23 cellular contexts compared by ENCODE assay signal in genomic region chr5:126220725-126221124, GRCh38.
DNase-seq lines count a peak whose midpoint lies in the region; ATAC-seq and TF ChIP-seq lines count a peak whose summit lies in the region.
"Had no signal": no experiment of that assay in that cellular context is flagged by ENCODE, and none has a peak within 500 bp of the region (broad histone marks: within the 10 kb centered on the region; RNA-seq: fewer than 3 reads in every experiment).

No MANE protein-coding gene starts in this region.

- intact Hi-C loops in Right ventricle myocardium superior (cut with DNase I) (no loop called here), left ventricle myocardium inferior (cut with micrococcal nuclease) (no loop called here)

- peak overlapping the region; percentile 90 for H2BK12ac ChIP-seq in neuronal stem cell (ENCODE audit: low read length)

- H3K27ac ChIP-seq in left ventricle myocardium inferior (replicated peaks) (no peak overlapping the region), neuronal stem cell (replicated peaks; ENCODE audit: low read length) (no peak overlapping the region), coronary artery (no peak overlapping the region)
- H3K27ac ChIP-seq: A549; BLaER1 treated with 17β-estradiol and CSF1 and Interleukin-3, amounts not matched to agents 10 nM and 100 nM had no signal

- H3K4ac ChIP-seq in neuronal stem cell (ENCODE audit: low read length): peak overlapping the region; percentile 84

- no peaks in the 10 kb centered on the region for H3K4me1 Mint-ChIP-seq in chondrocyte (ENCODE audit: low read depth)
- H3K4me1 Mint-ChIP-seq: CD14-positive monocyte; CD8-positive, alpha-beta memory T cell; GM23338 had no signal

- no peak overlapping the region for H2BK5ac ChIP-seq in neuronal stem cell (ENCODE audit: low read length)

- H3K4me2 ChIP-seq in neuronal stem cell (ENCODE audit: insufficient read depth, low read length, poor library complexity, severe bottlenecking): no peak overlapping the region
- H3K4me2 ChIP-seq: A549; BLaER1 treated with 17β-estradiol and CSF1 and Interleukin-3, amounts not matched to agents 10 nM and 100 nM; GM23338 had no signal

- H4K91ac ChIP-seq in neuronal stem cell (ENCODE audit: low read depth, low read length, poor library complexity): no peak overlapping the region

- no peak for DNase-seq in Right ventricle myocardium superior
- no peak for DNase-seq in left ventricle myocardium inferior
- DNase-seq in chondrocyte (ENCODE audit: low spot score): peak; percentile 86
- no peak for DNase-seq in neuronal stem cell (ENCODE audit: low spot score)
- DNase-seq in coronary artery (ENCODE audit: low spot score): no peak
- DNase-seq: 8988T; ACHN; AML-193; BE2C; CD4-positive, alpha-beta T cell; CD8-positive, alpha-beta memory T cell; DMS 273 treated with DMSO at 0.1 percent for 48 hours; DMS79; EL; GDM1; HFFc6 had no signal

- H2BK120ac ChIP-seq in neuronal stem cell (ENCODE audit: low read depth, low read length): no peak overlapping the region

- no peaks in the 10 kb centered on the region for H3K36me3 ChIP-seq in left ventricle myocardium inferior
- H3K36me3 ChIP-seq in neuronal stem cell (replicated peaks in 1 of 2; ENCODE audit: control insufficient read depth in 2 of 2, insufficient read depth in 2 of 2, low read length in 2 of 2): no peaks in the 10 kb centered on the region
- H3K36me3 ChIP-seq: BE2C; BLaER1 treated with 17β-estradiol and CSF1 and Interleukin-3, amounts not matched to agents 10 nM and 100 nM; HAP-1 had no signal

- no CpG with 5 or more reads among the region's 11 CpGs for WGBS in neuronal stem cell (ENCODE audit: extremely low coverage in 2 of 2, insufficient read length in 2 of 2, insufficient replicate concordance in 1 of 2), 2 donors

- H3K4me1 ChIP-seq in left ventricle myocardium inferior: peaks cover 6% of the 10 kb centered on the region
- no peaks in the 10 kb centered on the region for H3K4me1 ChIP-seq in neuronal stem cell (ENCODE audit: control insufficient read depth in 2 of 2, insufficient read depth in 1 of 2, low read depth in 1 of 2, low read length in 2 of 2)
- H3K4me1 ChIP-seq: A549; BE2C; BLaER1 treated with 17β-estradiol and CSF1 and Interleukin-3, amounts not matched to agents 10 nM and 100 nM; HAP-1 had no signal

- H3K9ac ChIP-seq in neuronal stem cell (ENCODE audit: low read depth, low read length, poor library complexity): no peak overlapping the region
- H3K9ac ChIP-seq: BLaER1 treated with 17β-estradiol and CSF1 and Interleukin-3, amounts not matched to agents 10 nM and 100 nM had no signal

- H3K18ac ChIP-seq in neuronal stem cell (ENCODE audit: low read length): peak overlapping the region; percentile 48

- H3K36me3 Mint-ChIP-seq in chondrocyte (ENCODE audit: low read depth): peaks cover 6% of the 10 kb centered on the region
- H3K36me3 Mint-ChIP-seq: CD14-positive monocyte; CD8-positive, alpha-beta memory T cell had no signal

- no peak overlapping the region for H2AFZ ChIP-seq in neuronal stem cell (ENCODE audit: low read length)
- H2AFZ ChIP-seq: GM23338 had no signal

- ATAC-seq in Right ventricle myocardium superior (ENCODE audit: poor library complexity) (peak; percentile 28), GM21723 (IDR thresholded peaks at IDR 0.05; ENCODE audit: unreplicated experiment) (no peak)
- ATAC-seq: A549, GM12878, GM23338 had no signal

- no peak overlapping the region for H3K14ac ChIP-seq in neuronal stem cell (ENCODE audit: low read length)

- no peaks in the 10 kb centered on the region for H3K79me1 ChIP-seq in neuronal stem cell (ENCODE audit: low read depth, low read length)

- peaks cover 6% of the 10 kb centered on the region for H3K9me3 ChIP-seq in left ventricle myocardium inferior (replicated peaks)
- H3K9me3 ChIP-seq in neuronal stem cell (replicated peaks in 1 of 2; ENCODE audit: control insufficient read depth in 2 of 2, insufficient read depth in 1 of 2, low read depth in 1 of 2, low read length in 2 of 2): peaks cover 0 to 6% of the 10 kb centered on the region in 2 donors
- H3K9me3 ChIP-seq: A549, BE2C, HAP-1 had no signal

- H4K8ac ChIP-seq in neuronal stem cell (ENCODE audit: low read depth, low read length): no peak overlapping the region

- no peak overlapping the region for H3K4me3 ChIP-seq in left ventricle myocardium inferior
- H3K4me3 ChIP-seq in neuronal stem cell (ENCODE audit: low read length in 2 of 2): no peak overlapping the region
- no peak overlapping the region for H3K4me3 ChIP-seq in coronary artery
- H3K4me3 ChIP-seq: A549; BLaER1 treated with 17β-estradiol and CSF1 and Interleukin-3, amounts not matched to agents 10 nM and 100 nM; GM12878; GM23338; HAP-1 had no signal

- TF ChIP-seq CTCF in left ventricle myocardium inferior (IDR thresholded peaks at IDR 0.05; ENCODE audit: borderline replicate concordance): no peak
- TF ChIP-seq CTCF in chondrocyte (IDR thresholded peaks at IDR 0.05): no peak
- no peak for TF ChIP-seq CTCF in coronary artery (IDR thresholded peaks at IDR 0.05)

- H2BK15ac ChIP-seq in neuronal stem cell (ENCODE audit: low read length): peak overlapping the region; percentile 67

- H3K9me3 Mint-ChIP-seq in chondrocyte (ENCODE audit: low read depth): peaks cover 8% of the 10 kb centered on the region

- no peaks in the 10 kb centered on the region for H3K27me3 Mint-ChIP-seq in chondrocyte (ENCODE audit: low read depth)
- H3K27me3 Mint-ChIP-seq: CD4-positive, alpha-beta T cell had no signal

- H3K27ac Mint-ChIP-seq in chondrocyte (ENCODE audit: unreplicated experiment): no peak overlapping the region
- H3K27ac Mint-ChIP-seq: CD14-positive monocyte; CD4-positive, alpha-beta T cell; CD8-positive, alpha-beta memory T cell; GM23338; HFFc6 had no signal

- no peak overlapping the region for H3K4me3 Mint-ChIP-seq in chondrocyte (ENCODE audit: unreplicated experiment)
- H3K4me3 Mint-ChIP-seq: CD14-positive monocyte; CD4-positive, alpha-beta T cell; CD8-positive, alpha-beta memory T cell; GM23338; HFFc6 had no signal

- H2AK5ac ChIP-seq in neuronal stem cell (ENCODE audit: low read depth, low read length): no peak overlapping the region

- H3K27me3 ChIP-seq in left ventricle myocardium inferior (ENCODE audit: low read depth): no peaks in the 10 kb centered on the region
- no peaks in the 10 kb centered on the region for H3K27me3 ChIP-seq in neuronal stem cell (ENCODE audit: control insufficient read depth in 3 of 3, insufficient read depth in 3 of 3, low read depth in 1 of 3, low read length in 3 of 3)
- H3K27me3 ChIP-seq: BE2C; BLaER1 treated with 17β-estradiol and CSF1 and Interleukin-3, amounts not matched to agents 10 nM and 100 nM had no signal

- no peak overlapping the region for H3K23ac ChIP-seq in neuronal stem cell (ENCODE audit: low read depth, low read length, poor library complexity)
